Comparison of ENCODE assay signal across 11 cellular contexts in the genomic region with DNA sequence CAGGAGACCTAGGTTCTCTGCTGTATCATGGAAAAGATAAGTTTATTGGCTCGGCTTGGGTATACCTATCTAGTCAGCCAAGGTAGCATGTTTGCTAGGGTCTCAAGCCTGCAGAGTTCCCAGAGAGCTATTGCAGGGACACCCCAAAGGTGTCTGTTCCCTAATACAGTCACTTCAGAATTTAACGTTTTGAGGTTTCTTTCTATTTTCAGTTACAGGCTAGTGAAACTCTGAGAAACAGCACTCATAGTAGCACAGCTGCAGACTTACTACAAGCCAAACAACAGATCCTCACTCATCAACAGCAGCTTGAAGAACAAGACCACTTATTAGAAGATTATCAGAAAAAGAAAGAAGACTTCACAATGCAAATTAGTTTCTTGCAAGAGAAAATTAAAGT.
DNase-seq lines count a peak whose midpoint lies in the region; ATAC-seq and TF ChIP-seq lines count a peak whose summit lies in the region.
"Had no signal": no experiment of that assay in that cellular context is flagged by ENCODE, and none has a peak within 500 bp of the region (broad histone marks: within the 10 kb centered on the region; RNA-seq: fewer than 3 reads in every experiment).

No MANE protein-coding gene starts in this region.

- TF ChIP-seq CTCF in GM10266 (IDR thresholded peaks at IDR 0.05; ENCODE audit: control insufficient read depth, insufficient read depth, low read depth, missing control alignments): no peak

- DNase-seq in GM10266 (ENCODE audit: extremely low spot score) (peak; percentile 27), germinal center (ENCODE audit: low spot score) (no peak)
- no peak for DNase-seq in activated CD8-positive, alpha-beta memory T cell treated with anti-CD3 and anti-CD28 coated beads, Interleukin-2, amount 50 U/mL, for 48 hours
- no peak for DNase-seq in stimulated activated CD4-positive, alpha-beta T cell treated with anti-CD3 and anti-CD28 coated beads, Interleukin-4, amount 100 ng/mL, for 4 hours
- no peak for DNase-seq in activated CD4-positive, alpha-beta T cell treated with anti-CD3 and anti-CD28 coated beads, Interleukin-2, amount 50 U/mL, for 4 hours
- DNase-seq: NCI-H2081; stimulated activated naive CD4-positive, alpha-beta T cell treated with Interleukin-2 at 50 U/mL for 16 hours had no signal

- ATAC-seq in GM19324 (IDR thresholded peaks at IDR 0.05; ENCODE audit: low FRiP score, unreplicated experiment) (peak; percentile 92), HG02642 (IDR thresholded peaks at IDR 0.05; ENCODE audit: poor library complexity, unreplicated experiment) (peak; percentile 91), HG03439 (IDR thresholded peaks at IDR 0.05; ENCODE audit: unreplicated experiment) (peak; percentile 91)
- ATAC-seq: esophagus mucosa had no signal
